In the genomic region with DNA sequence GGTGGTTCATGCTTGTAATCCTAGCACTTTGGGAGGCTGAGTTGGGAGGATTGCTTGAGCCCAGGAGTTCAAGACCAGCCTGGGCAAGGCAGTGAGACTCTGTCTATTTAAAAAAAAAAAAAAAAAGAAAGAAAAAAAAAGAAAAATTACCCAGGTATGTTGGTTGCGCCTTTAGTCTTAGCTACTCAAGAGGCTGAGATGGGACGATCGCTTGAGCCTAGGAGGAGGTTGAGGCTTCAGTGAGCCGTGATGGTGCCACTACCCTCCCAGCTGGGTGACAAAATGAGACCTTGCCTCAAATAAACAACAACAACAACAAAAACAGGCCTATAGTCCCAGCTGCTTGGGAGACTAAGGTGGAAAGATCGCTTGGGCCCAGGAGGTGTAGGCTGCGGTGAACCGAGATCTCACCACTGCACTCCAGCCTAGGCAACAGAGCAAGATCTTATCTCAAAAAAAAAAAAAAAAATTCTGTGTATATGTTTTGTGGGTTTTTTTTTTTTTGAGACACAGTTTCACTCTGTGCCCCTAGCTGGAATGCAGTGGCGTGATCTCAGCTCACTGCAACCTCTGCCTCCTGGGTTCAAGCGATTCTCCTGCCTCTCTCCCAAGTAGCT, we compare ENCODE assay signal across 19 cellular contexts. TPM values are rescaled to one million over a fixed set of nuclear protein-coding genes. Genes with fewer than 3 reads are reported as not detected.
A peak's percentile ranks its signal among the peaks of the same experiment; 100 is the strongest.
DNase-seq lines count a peak whose midpoint lies in the region; ATAC-seq lines count a peak whose summit lies in the region.
"Had no signal": no experiment of that assay in that cellular context is flagged by ENCODE, and none has a peak within 500 bp of the region (broad histone marks: within the 10 kb centered on the region; RNA-seq: fewer than 3 reads in every experiment).

No MANE protein-coding gene starts in this region.

- peak; percentile 39 to 69 (median 58) for DNase-seq in CD4-positive, CD25-positive, alpha-beta regulatory T cell
- peak; percentile 32 to 46 for DNase-seq in activated T-cell treated with anti-CD3 and anti-CD28 coated beads, Interleukin-2, amount 50 U/mL, for 48 hours
- DNase-seq in naive thymus-derived CD4-positive, alpha-beta T cell = peak in 8 of 9 donors; percentile 48 to 75 (median 60)
- DNase-seq in NCI-H187 treated with DMSO at 0.1 percent for 48 hours (lab: John Stamatoyannopoulos, UW) (no peak), G401 (ENCODE audit: low spot score) (no peak), NCI-H526 (lab: John Stamatoyannopoulos, UW) (no peak)
- DNase-seq: endodermal cell, gastrocnemius medialis, mammary epithelial cell, NCI-H1105 treated with DMSO at 0.1 percent for 48 hours, NCI-H510A treated with DMSO at 0.1 percent for 48 hours, sigmoid colon, SW 1271, tibial artery had no signal

- H3K27ac Mint-ChIP-seq in CD4-positive, CD25-positive, alpha-beta regulatory T cell = peak overlapping the region; percentile 60 to 77 (median 75)
- peak overlapping the region; percentile 18 for H3K27ac Mint-ChIP-seq in T-helper 1 cell treated with Interleukin-12 subunit alpha and Interleukin-12 subunit beta and Interleukin-4 antibody, amounts not matched to agents 30 μg/mL and 1 μg/mL, for 36 hours
- H3K27ac Mint-ChIP-seq in naive thymus-derived CD4-positive, alpha-beta T cell = peak overlapping the region; percentile 5 to 86 (median 73)
- H3K27ac Mint-ChIP-seq: endodermal cell had no signal

- H3K9me3 ChIP-seq in CD4-positive, CD25-positive, alpha-beta regulatory T cell (ENCODE audit: control insufficient read depth in 2 of 2, low read length in 2 of 2) = no peaks in the 10 kb centered on the region
- H3K9me3 ChIP-seq in naive thymus-derived CD4-positive, alpha-beta T cell (ENCODE audit: control insufficient read depth in 2 of 3, low read length in 3 of 3) = no peaks in the 10 kb centered on the region
- H3K9me3 ChIP-seq: gastrocnemius medialis, sigmoid colon, tibial artery had no signal

- H3K27ac ChIP-seq in CD4-positive, CD25-positive, alpha-beta regulatory T cell (ENCODE audit: insufficient read depth, low read length, poor library complexity, severe bottlenecking) = no peak overlapping the region
- no peak overlapping the region for H3K27ac ChIP-seq in naive thymus-derived CD4-positive, alpha-beta T cell (ENCODE audit: low read depth, low read length)
- H3K27ac ChIP-seq: gastrocnemius medialis, sigmoid colon, tibial artery had no signal

- no peaks in the 10 kb centered on the region for H3K36me3 ChIP-seq in CD4-positive, CD25-positive, alpha-beta regulatory T cell (ENCODE audit: control insufficient read depth, insufficient read depth, low read length)
- no peaks in the 10 kb centered on the region for H3K36me3 ChIP-seq in naive thymus-derived CD4-positive, alpha-beta T cell (ENCODE audit: control insufficient read depth in 2 of 3, insufficient read depth in 3 of 3, low read length in 3 of 3)
- H3K36me3 ChIP-seq: gastrocnemius medialis, sigmoid colon, tibial artery had no signal

- no peaks in the 10 kb centered on the region for H3K36me3 Mint-ChIP-seq in CD4-positive, CD25-positive, alpha-beta regulatory T cell
- no peaks in the 10 kb centered on the region for H3K36me3 Mint-ChIP-seq in T-helper 1 cell treated with Interleukin-12 subunit alpha and Interleukin-12 subunit beta and Interleukin-4 antibody, amounts not matched to agents 30 μg/mL and 1 μg/mL, for 36 hours (ENCODE audit: low read depth)
- peaks cover 0 to 3% (median 0%) of the 10 kb centered on the region in 5 donors for H3K36me3 Mint-ChIP-seq in naive thymus-derived CD4-positive, alpha-beta T cell

- H3K4me1 Mint-ChIP-seq in CD4-positive, CD25-positive, alpha-beta regulatory T cell = peaks cover 5 to 27% (median 16%) of the 10 kb centered on the region in 4 donors
- peaks cover 20% of the 10 kb centered on the region for H3K4me1 Mint-ChIP-seq in T-helper 1 cell treated with Interleukin-12 subunit alpha and Interleukin-12 subunit beta and Interleukin-4 antibody, amounts not matched to agents 30 μg/mL and 1 μg/mL, for 36 hours (ENCODE audit: low read depth)
- peaks cover 13 to 37% (median 27%) of the 10 kb centered on the region in 7 donors for H3K4me1 Mint-ChIP-seq in naive thymus-derived CD4-positive, alpha-beta T cell
- H3K4me1 Mint-ChIP-seq: endodermal cell had no signal

- intact Hi-C loops in naive thymus-derived CD4-positive, alpha-beta T cell (cut with micrococcal nuclease) = loop anchor here in 1 of 2 donors (5.0 kb wide), 2 partner anchors 233 to 277 kb away; a partner anchor contains a TSS

- POLR2A ChIA-PET in naive thymus-derived CD4-positive, alpha-beta T cell (lab: Charles Lee) = interaction anchor here (0.6 to 0.9 kb wide), 2 partner anchors 62 to 73 kb away, joined by 3 read pairs; no protein-coding TSS in a partner anchor

- peaks cover 21% of the 10 kb centered on the region for H3K4me1 ChIP-seq in CD4-positive, CD25-positive, alpha-beta regulatory T cell (ENCODE audit: control insufficient read depth, insufficient read depth, low read length, poor library complexity, severe bottlenecking)
- peaks cover 0 to 14% of the 10 kb centered on the region in 2 donors for H3K4me1 ChIP-seq in naive thymus-derived CD4-positive, alpha-beta T cell (ENCODE audit: control insufficient read depth in 2 of 2, insufficient read depth in 2 of 2, low read length in 2 of 2)
- H3K4me1 ChIP-seq: gastrocnemius medialis, sigmoid colon had no signal

- ATAC-seq in CD4-positive, CD25-positive, alpha-beta regulatory T cell (ENCODE audit: low read depth in 2 of 2) = peak; percentile 59 to 68
- ATAC-seq in naive thymus-derived CD4-positive, alpha-beta T cell = peak; percentile 82
- ATAC-seq in GM18519 (IDR thresholded peaks at IDR 0.05; ENCODE audit: low FRiP score, unreplicated experiment) = no peak
- ATAC-seq: gastrocnemius medialis had no signal

- H3K4me3 Mint-ChIP-seq in CD4-positive, CD25-positive, alpha-beta regulatory T cell = peak overlapping the region; percentile 22 to 74 (median 51)
- H3K4me3 Mint-ChIP-seq in T-helper 1 cell treated with Interleukin-12 subunit alpha and Interleukin-12 subunit beta and Interleukin-4 antibody, amounts not matched to agents 30 μg/mL and 1 μg/mL, for 36 hours = peak overlapping the region; percentile 56
- H3K4me3 Mint-ChIP-seq in naive thymus-derived CD4-positive, alpha-beta T cell = peak overlapping the region; percentile 17 to 79 (median 66)
- H3K4me3 Mint-ChIP-seq: endodermal cell had no signal

- no peaks in the 10 kb centered on the region for H3K27me3 ChIP-seq in CD4-positive, CD25-positive, alpha-beta regulatory T cell (ENCODE audit: control insufficient read depth, insufficient read depth, low read length)
- no peaks in the 10 kb centered on the region for H3K27me3 ChIP-seq in naive thymus-derived CD4-positive, alpha-beta T cell (ENCODE audit: control insufficient read depth in 2 of 2, insufficient read depth in 2 of 2, low read length in 2 of 2)
- H3K27me3 ChIP-seq: gastrocnemius medialis, tibial artery had no signal

- CTCF ChIA-PET in naive thymus-derived CD4-positive, alpha-beta T cell (lab: Charles Lee) = interaction anchor here (0.5 to 1.0 kb wide), 7 partner anchors 8 to 485 kb away, joined by 3 to 5 read pairs (median 3); no protein-coding TSS in a partner anchor

- peaks cover 18% of the 10 kb centered on the region for H3K27me3 Mint-ChIP-seq in CD4-positive, CD25-positive, alpha-beta regulatory T cell
- H3K27me3 Mint-ChIP-seq in T-helper 1 cell treated with Interleukin-12 subunit alpha and Interleukin-12 subunit beta and Interleukin-4 antibody, amounts not matched to agents 30 μg/mL and 1 μg/mL, for 36 hours (ENCODE audit: low read depth) = peaks cover 49% of the 10 kb centered on the region
- H3K27me3 Mint-ChIP-seq in naive thymus-derived CD4-positive, alpha-beta T cell = peaks cover 0 to 49% (median 0%) of the 10 kb centered on the region in 5 donors

- in situ Hi-C loops in G401 (cut with HindIII; ENCODE audit: low sequenced_read_pairs) = loop anchor here (10.0 kb wide), 1 partner anchor 185 kb away; no protein-coding TSS in a partner anchor

- peak overlapping the region; percentile 9 for H3K4me3 ChIP-seq in CD4-positive, CD25-positive, alpha-beta regulatory T cell (ENCODE audit: low read depth, low read length)
- H3K4me3 ChIP-seq in naive thymus-derived CD4-positive, alpha-beta T cell (ENCODE audit: low read length) = no peak overlapping the region
- H3K4me3 ChIP-seq: gastrocnemius medialis, sigmoid colon, tibial artery had no signal

- peaks cover 0 to 1% (median 0%) of the 10 kb centered on the region in 7 donors for H3K9me3 Mint-ChIP-seq in CD4-positive, CD25-positive, alpha-beta regulatory T cell
- no peaks in the 10 kb centered on the region for H3K9me3 Mint-ChIP-seq in T-helper 1 cell treated with Interleukin-12 subunit alpha and Interleukin-12 subunit beta and Interleukin-4 antibody, amounts not matched to agents 30 μg/mL and 1 μg/mL, for 36 hours
- H3K9me3 Mint-ChIP-seq in naive thymus-derived CD4-positive, alpha-beta T cell = no peaks in the 10 kb centered on the region

RNA-seq across cellular contexts. Expression of a gene that starts 12.5 kb away (rescaled TPM):
- total RNA-seq in CD4-positive, CD25-positive, alpha-beta regulatory T cell = not detected
- polyA plus RNA-seq in CD4-positive, CD25-positive, alpha-beta regulatory T cell = not detected
- not detected for total RNA-seq in naive thymus-derived CD4-positive, alpha-beta T cell
- not detected for polyA plus RNA-seq in naive thymus-derived CD4-positive, alpha-beta T cell
- not detected in 2 replicates for total RNA-seq in G401 (2014; rRNA removed; shearing (Covaris generic))
- total RNA-seq: activated CD8-positive, alpha-beta memory T cell treated with anti-CD3 and anti-CD28 coated beads for 36 hours; bronchial epithelial cell; endodermal cell; gastrocnemius medialis; H4; mammary epithelial cell; sigmoid colon had no signal
- polyA plus RNA-seq: mammary epithelial cell had no signal

RNA-seq across cellular contexts. Expression of a gene that starts 55.5 kb away (rescaled TPM):
- total RNA-seq in CD4-positive, CD25-positive, alpha-beta regulatory T cell = not detected
- polyA plus RNA-seq in CD4-positive, CD25-positive, alpha-beta regulatory T cell = not detected
- not detected for total RNA-seq in naive thymus-derived CD4-positive, alpha-beta T cell
- polyA plus RNA-seq in naive thymus-derived CD4-positive, alpha-beta T cell = not detected
- 0.62 TPM in 1 of 2 replicates, not detected in the other for total RNA-seq in G401 (2014; rRNA removed; shearing (Covaris generic))
- total RNA-seq: activated CD8-positive, alpha-beta memory T cell treated with anti-CD3 and anti-CD28 coated beads for 36 hours; bronchial epithelial cell; H4; mammary epithelial cell had no signal
- polyA plus RNA-seq: mammary epithelial cell had no signal

Comparison
In these comparisons a context has a peak if more than half of its experiments do, and no peak if none do; other contexts are left out.
1. DNase-seq: peak in CD4-positive, CD25-positive, alpha-beta regulatory T cell (3 of 3), activated T-cell treated with anti-CD3 and anti-CD28 coated beads, Interleukin-2, amount 50 U/mL, for 48 hours (2 of 2) and naive thymus-derived CD4-positive, alpha-beta T cell (8 of 9); none in NCI-H187 treated with DMSO at 0.1 percent for 48 hours (single experiment), G401 (single experiment) and NCI-H526 (0 of 2).
2. H3K27ac Mint-ChIP-seq: peak in every context shown above with its lines; median percentile 75 in CD4-positive, CD25-positive, alpha-beta regulatory T cell; 73 in naive thymus-derived CD4-positive, alpha-beta T cell; 18 in T-helper 1 cell treated with Interleukin-12 subunit alpha and Interleukin-12 subunit beta and Interleukin-4 antibody, amounts not matched to agents 30 μg/mL and 1 μg/mL, for 36 hours.
3. Peak in every context shown above with its lines, with median percentiles within 50 percentile points of each other: H3K4me3 Mint-ChIP-seq.